ENCODE assay signal across 1 cellular context in the genomic region with DNA sequence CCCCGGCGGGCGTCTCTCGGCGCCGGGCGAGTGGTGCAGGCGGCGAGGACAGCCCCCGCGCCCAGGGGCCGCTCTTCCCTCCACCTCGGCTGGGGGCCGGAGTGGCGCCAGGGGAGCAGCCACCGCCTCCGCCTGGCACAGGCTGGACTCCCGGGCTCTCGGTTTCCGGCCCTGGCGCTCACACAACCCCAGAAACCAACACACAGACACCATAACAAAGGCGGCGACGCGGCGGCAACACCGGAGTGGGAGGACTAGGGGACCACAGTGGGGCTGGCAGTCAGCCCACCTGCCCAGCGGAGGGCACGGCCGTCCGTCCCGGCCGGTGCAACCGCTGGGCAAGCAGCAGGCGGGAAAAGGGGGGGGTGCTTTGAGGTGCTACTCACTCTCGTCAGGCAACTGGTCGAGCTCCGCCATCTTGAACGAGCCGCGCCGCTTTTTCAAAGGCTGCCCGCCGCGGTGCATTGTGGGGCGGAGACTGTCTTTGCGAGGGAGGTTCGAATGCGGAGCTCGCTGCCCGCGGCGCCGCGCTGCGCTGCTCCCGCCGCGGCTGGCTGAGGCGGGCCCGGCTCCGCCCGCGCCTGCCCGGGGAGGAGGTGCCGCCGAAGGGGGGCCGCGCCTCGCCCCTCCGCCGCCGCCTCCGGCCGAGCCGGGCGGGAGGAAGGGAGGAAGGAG.
TF ChIP-seq lines count a peak whose summit lies in the region.

A gene with protein sequence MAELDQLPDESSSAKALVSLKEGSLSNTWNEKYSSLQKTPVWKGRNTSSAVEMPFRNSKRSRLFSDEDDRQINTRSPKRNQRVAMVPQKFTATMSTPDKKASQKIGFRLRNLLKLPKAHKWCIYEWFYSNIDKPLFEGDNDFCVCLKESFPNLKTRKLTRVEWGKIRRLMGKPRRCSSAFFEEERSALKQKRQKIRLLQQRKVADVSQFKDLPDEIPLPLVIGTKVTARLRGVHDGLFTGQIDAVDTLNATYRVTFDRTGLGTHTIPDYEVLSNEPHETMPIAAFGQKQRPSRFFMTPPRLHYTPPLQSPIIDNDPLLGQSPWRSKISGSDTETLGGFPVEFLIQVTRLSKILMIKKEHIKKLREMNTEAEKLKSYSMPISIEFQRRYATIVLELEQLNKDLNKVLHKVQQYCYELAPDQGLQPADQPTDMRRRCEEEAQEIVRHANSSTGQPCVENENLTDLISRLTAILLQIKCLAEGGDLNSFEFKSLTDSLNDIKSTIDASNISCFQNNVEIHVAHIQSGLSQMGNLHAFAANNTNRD (minus strand): TSS at position 442 of the 675 bp plus-strand sequence. CDS start 25 bp downstream, at position 417.

TF ChIP-seq in HepG2, 621 proteins besides CTCF, POLR2A, EP300 and RAD21 (continued from another document and continues in another):
- TF ChIP-seq, protein P1, sequence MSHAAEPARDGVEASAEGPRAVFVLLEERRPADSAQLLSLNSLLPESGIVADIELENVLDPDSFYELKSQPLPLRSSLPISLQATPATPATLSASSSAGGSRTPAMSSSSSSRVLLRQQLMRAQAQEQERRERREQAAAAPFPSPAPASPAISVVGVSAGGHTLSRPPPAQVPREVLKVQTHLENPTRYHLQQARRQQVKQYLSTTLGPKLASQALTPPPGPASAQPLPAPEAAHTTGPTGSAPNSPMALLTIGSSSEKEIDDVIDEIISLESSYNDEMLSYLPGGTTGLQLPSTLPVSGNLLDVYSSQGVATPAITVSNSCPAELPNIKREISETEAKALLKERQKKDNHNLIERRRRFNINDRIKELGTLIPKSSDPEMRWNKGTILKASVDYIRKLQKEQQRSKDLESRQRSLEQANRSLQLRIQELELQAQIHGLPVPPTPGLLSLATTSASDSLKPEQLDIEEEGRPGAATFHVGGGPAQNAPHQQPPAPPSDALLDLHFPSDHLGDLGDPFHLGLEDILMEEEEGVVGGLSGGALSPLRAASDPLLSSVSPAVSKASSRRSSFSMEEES (CRISPR knock-in tag; IDR thresholded peaks at IDR 0.05) = no peak
- TF ChIP-seq ZNF34 (CRISPR knock-in tag; IDR thresholded peaks at IDR 0.05; ENCODE audit: borderline replicate concordance) (peak; percentile 40; the same call in 1 of the 2 replicates), SOX6 (IDR thresholded peaks at IDR 0.05) (no peak), SOX6 (CRISPR knock-in tag; IDR thresholded peaks at IDR 0.05) (no peak; the same call in 1 of the 2 replicates), ZNF282 (IDR thresholded peaks at IDR 0.05; ENCODE audit: partially characterized antibody) (no peak), IRX3 (CRISPR knock-in tag; IDR thresholded peaks at IDR 0.05; ENCODE audit: borderline replicate concordance, low read depth) (peak; percentile 99), NFIB (CRISPR knock-in tag; IDR thresholded peaks at IDR 0.05; ENCODE audit: borderline replicate concordance) (no peak), ZNF20 (CRISPR knock-in tag; IDR thresholded peaks at IDR 0.05) (no peak), EEA1 (CRISPR knock-in tag; IDR thresholded peaks at IDR 0.05; ENCODE audit: borderline replicate concordance) (0 out of 2 replicates have a peak, but pooled peaks have one; percentile 16), REXO4 (CRISPR knock-in tag; IDR thresholded peaks at IDR 0.05; ENCODE audit: borderline replicate concordance) (peak; percentile 96), NCOA1 (CRISPR knock-in tag; IDR thresholded peaks at IDR 0.05) (no peak), ASH2L (IDR thresholded peaks at IDR 0.05; ENCODE audit: insufficient read length, low read depth, low read length) (peak; percentile 86), IRF2 (CRISPR knock-in tag; IDR thresholded peaks at IDR 0.05) (0 out of 2 replicates have a peak, but pooled peaks have one; percentile 50), GZF1 (CRISPR knock-in tag; IDR thresholded peaks at IDR 0.05) (no peak), HOXA7 (CRISPR knock-in tag; IDR thresholded peaks at IDR 0.05) (0 out of 2 replicates have a peak, but pooled peaks have one; percentile 40), ZNF343 (CRISPR knock-in tag; IDR thresholded peaks at IDR 0.05) (peak; percentile 55; the same call in 1 of the 2 replicates), ZNF382 (CRISPR knock-in tag; IDR thresholded peaks at IDR 0.05; ENCODE audit: borderline replicate concordance) (no peak), PITX1 (CRISPR knock-in tag; IDR thresholded peaks at IDR 0.05) (peak; percentile 28; the same call in 1 of the 2 replicates), ZC3H4 (CRISPR knock-in tag; IDR thresholded peaks at IDR 0.05; ENCODE audit: borderline replicate concordance) (no peak), ZNF678 (CRISPR knock-in tag; IDR thresholded peaks at IDR 0.05) (no peak), KAT7 (CRISPR knock-in tag; IDR thresholded peaks at IDR 0.05; ENCODE audit: borderline replicate concordance) (no peak), ZNF263 (CRISPR knock-in tag; IDR thresholded peaks at IDR 0.05) (peak; percentile 55; the same call in 1 of the 2 replicates), TBX3 (IDR thresholded peaks at IDR 0.05; ENCODE audit: borderline replicate concordance) (peak; percentile 25; the same call in 1 of the 2 replicates), KDM3A (CRISPR knock-in tag; IDR thresholded peaks at IDR 0.05; ENCODE audit: low read depth) (no peak), ZFP1 (CRISPR knock-in tag; IDR thresholded peaks at IDR 0.05) (no peak), KMT2A (CRISPR knock-in tag; IDR thresholded peaks at IDR 0.05) (peak; percentile 86), PAX8 (CRISPR knock-in tag; IDR thresholded peaks at IDR 0.05; ENCODE audit: borderline replicate concordance) (0 out of 2 replicates have a peak, but pooled peaks have one; percentile 72), SMARCC2 (IDR thresholded peaks at IDR 0.05) (no peak), MZF1 (CRISPR knock-in tag; IDR thresholded peaks at IDR 0.05; ENCODE audit: borderline replicate concordance) (no peak), ZNF768 (CRISPR knock-in tag; IDR thresholded peaks at IDR 0.05) (peak; percentile 31; the same call in 1 of the 2 replicates), ZSCAN12 (CRISPR knock-in tag; IDR thresholded peaks at IDR 0.05) (no peak), NAIF1 (CRISPR knock-in tag; IDR thresholded peaks at IDR 0.05; ENCODE audit: borderline replicate concordance) (no peak), GLI4 (CRISPR knock-in tag; IDR thresholded peaks at IDR 0.05; ENCODE audit: borderline replicate concordance) (no peak)
- TF ChIP-seq, protein P2, sequence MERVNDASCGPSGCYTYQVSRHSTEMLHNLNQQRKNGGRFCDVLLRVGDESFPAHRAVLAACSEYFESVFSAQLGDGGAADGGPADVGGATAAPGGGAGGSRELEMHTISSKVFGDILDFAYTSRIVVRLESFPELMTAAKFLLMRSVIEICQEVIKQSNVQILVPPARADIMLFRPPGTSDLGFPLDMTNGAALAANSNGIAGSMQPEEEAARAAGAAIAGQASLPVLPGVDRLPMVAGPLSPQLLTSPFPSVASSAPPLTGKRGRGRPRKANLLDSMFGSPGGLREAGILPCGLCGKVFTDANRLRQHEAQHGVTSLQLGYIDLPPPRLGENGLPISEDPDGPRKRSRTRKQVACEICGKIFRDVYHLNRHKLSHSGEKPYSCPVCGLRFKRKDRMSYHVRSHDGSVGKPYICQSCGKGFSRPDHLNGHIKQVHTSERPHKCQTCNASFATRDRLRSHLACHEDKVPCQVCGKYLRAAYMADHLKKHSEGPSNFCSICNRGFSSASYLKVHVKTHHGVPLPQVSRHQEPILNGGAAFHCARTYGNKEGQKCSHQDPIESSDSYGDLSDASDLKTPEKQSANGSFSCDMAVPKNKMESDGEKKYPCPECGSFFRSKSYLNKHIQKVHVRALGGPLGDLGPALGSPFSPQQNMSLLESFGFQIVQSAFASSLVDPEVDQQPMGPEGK (CRISPR knock-in tag; IDR thresholded peaks at IDR 0.05) = no peak; the same call in 1 of the 2 replicates
- TF ChIP-seq, protein P3, sequence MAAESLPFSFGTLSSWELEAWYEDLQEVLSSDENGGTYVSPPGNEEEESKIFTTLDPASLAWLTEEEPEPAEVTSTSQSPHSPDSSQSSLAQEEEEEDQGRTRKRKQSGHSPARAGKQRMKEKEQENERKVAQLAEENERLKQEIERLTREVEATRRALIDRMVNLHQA (CRISPR knock-in tag; IDR thresholded peaks at IDR 0.05) = no peak
- TF ChIP-seq, protein P4, sequence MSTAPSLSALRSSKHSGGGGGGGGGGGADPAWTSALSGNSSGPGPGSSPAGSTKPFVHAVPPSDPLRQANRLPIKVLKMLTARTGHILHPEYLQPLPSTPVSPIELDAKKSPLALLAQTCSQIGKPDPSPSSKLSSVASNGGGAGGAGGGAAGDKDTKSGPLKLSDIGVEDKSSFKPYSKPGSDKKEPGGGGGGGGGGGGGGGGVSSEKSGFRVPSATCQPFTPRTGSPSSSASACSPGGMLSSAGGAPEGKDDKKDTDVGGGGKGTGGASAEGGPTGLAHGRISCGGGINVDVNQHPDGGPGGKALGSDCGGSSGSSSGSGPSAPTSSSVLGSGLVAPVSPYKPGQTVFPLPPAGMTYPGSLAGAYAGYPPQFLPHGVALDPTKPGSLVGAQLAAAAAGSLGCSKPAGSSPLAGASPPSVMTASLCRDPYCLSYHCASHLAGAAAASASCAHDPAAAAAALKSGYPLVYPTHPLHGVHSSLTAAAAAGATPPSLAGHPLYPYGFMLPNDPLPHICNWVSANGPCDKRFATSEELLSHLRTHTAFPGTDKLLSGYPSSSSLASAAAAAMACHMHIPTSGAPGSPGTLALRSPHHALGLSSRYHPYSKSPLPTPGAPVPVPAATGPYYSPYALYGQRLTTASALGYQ (CRISPR knock-in tag; IDR thresholded peaks at IDR 0.05) = no peak
- TF ChIP-seq, protein P5, sequence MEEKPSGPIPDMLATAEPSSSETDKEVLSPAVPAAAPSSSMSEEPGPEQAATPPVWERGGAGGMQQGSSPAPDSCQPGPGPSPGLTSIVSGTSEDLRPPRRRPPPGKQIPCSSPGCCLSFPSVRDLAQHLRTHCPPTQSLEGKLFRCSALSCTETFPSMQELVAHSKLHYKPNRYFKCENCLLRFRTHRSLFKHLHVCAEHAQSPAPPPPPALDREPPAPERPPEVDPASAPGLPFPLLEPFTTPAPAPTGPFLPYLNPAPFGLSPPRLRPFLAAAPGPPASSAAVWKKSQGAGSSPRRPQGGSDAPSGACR (CRISPR knock-in tag; IDR thresholded peaks at IDR 0.05) = no peak
- TF ChIP-seq, protein P6, sequence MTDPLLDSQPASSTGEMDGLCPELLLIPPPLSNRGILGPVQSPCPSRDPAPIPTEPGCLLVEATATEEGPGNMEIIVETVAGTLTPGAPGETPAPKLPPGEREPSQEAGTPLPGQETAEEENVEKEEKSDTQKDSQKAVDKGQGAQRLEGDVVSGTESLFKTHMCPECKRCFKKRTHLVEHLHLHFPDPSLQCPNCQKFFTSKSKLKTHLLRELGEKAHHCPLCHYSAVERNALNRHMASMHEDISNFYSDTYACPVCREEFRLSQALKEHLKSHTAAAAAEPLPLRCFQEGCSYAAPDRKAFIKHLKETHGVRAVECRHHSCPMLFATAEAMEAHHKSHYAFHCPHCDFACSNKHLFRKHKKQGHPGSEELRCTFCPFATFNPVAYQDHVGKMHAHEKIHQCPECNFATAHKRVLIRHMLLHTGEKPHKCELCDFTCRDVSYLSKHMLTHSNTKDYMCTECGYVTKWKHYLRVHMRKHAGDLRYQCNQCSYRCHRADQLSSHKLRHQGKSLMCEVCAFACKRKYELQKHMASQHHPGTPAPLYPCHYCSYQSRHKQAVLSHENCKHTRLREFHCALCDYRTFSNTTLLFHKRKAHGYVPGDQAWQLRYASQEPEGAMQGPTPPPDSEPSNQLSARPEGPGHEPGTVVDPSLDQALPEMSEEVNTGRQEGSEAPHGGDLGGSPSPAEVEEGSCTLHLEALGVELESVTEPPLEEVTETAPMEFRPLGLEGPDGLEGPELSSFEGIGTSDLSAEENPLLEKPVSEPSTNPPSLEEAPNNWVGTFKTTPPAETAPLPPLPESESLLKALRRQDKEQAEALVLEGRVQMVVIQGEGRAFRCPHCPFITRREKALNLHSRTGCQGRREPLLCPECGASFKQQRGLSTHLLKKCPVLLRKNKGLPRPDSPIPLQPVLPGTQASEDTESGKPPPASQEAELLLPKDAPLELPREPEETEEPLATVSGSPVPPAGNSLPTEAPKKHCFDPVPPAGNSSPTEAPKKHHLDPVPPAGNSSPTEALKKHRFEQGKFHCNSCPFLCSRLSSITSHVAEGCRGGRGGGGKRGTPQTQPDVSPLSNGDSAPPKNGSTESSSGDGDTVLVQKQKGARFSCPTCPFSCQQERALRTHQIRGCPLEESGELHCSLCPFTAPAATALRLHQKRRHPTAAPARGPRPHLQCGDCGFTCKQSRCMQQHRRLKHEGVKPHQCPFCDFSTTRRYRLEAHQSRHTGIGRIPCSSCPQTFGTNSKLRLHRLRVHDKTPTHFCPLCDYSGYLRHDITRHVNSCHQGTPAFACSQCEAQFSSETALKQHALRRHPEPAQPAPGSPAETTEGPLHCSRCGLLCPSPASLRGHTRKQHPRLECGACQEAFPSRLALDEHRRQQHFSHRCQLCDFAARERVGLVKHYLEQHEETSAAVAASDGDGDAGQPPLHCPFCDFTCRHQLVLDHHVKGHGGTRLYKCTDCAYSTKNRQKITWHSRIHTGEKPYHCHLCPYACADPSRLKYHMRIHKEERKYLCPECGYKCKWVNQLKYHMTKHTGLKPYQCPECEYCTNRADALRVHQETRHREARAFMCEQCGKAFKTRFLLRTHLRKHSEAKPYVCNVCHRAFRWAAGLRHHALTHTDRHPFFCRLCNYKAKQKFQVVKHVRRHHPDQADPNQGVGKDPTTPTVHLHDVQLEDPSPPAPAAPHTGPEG (CRISPR knock-in tag; IDR thresholded peaks at IDR 0.05) = no peak
- TF ChIP-seq, protein P7, sequence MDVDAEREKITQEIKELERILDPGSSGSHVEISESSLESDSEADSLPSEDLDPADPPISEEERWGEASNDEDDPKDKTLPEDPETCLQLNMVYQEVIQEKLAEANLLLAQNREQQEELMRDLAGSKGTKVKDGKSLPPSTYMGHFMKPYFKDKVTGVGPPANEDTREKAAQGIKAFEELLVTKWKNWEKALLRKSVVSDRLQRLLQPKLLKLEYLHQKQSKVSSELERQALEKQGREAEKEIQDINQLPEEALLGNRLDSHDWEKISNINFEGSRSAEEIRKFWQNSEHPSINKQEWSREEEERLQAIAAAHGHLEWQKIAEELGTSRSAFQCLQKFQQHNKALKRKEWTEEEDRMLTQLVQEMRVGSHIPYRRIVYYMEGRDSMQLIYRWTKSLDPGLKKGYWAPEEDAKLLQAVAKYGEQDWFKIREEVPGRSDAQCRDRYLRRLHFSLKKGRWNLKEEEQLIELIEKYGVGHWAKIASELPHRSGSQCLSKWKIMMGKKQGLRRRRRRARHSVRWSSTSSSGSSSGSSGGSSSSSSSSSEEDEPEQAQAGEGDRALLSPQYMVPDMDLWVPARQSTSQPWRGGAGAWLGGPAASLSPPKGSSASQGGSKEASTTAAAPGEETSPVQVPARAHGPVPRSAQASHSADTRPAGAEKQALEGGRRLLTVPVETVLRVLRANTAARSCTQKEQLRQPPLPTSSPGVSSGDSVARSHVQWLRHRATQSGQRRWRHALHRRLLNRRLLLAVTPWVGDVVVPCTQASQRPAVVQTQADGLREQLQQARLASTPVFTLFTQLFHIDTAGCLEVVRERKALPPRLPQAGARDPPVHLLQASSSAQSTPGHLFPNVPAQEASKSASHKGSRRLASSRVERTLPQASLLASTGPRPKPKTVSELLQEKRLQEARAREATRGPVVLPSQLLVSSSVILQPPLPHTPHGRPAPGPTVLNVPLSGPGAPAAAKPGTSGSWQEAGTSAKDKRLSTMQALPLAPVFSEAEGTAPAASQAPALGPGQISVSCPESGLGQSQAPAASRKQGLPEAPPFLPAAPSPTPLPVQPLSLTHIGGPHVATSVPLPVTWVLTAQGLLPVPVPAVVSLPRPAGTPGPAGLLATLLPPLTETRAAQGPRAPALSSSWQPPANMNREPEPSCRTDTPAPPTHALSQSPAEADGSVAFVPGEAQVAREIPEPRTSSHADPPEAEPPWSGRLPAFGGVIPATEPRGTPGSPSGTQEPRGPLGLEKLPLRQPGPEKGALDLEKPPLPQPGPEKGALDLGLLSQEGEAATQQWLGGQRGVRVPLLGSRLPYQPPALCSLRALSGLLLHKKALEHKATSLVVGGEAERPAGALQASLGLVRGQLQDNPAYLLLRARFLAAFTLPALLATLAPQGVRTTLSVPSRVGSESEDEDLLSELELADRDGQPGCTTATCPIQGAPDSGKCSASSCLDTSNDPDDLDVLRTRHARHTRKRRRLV (CRISPR knock-in tag; IDR thresholded peaks at IDR 0.05) = no peak
